27 cellular contexts compared by ENCODE assay signal in the genomic region with DNA sequence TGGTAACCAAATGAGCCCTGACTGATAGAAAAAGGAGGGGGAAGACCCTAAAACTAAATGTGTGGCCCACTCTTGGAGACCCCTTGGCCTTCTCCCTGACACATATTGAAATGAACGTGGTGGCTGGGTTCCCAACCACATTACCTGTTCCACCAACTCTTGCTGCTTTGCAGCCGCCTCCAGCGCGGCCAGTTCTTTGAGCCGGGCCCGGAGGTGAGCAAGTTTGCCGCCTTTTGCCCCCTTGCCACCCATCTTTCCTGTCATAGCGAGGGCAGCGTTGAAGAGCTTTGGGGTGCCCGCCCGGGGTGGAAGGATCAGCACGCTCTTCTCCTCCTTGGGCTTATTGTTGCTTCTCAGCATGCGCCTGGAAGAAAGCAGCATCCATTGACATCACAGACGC.
"Had no signal": no experiment of that assay in that cellular context is flagged by ENCODE, and none has a peak within 500 bp of the region (broad histone marks: within the 10 kb centered on the region; RNA-seq: fewer than 3 reads in every experiment).

No MANE protein-coding gene starts in this region.

- H3K9me3 Mint-ChIP-seq: activated B cell treated with CpG ODN at 0.5 μM for 24 hours; activated CD8-positive, alpha-beta T cell treated with anti-CD3 and anti-CD28 coated beads for 36 hours; activated T-cell treated with anti-CD3 and anti-CD28 coated beads, Interleukin-2, amount 50 U/mL, for 4 hours; activated T-helper 17 cell treated with anti-CD3 and anti-CD28 coated beads, Interleukin-2, amount 50 U/mL, for 72 hours; endodermal cell had no signal

- ATAC-seq: activated CD4-positive, CD25-positive, alpha-beta regulatory T cell treated with anti-CD3 and anti-CD28 coated beads, Interleukin-2, amount 50 U/mL, for 24 hours; activated CD8-positive, alpha-beta T cell treated with anti-CD3 and anti-CD28 coated beads for 36 hours; activated T-cell treated with anti-CD3 and anti-CD28 coated beads, Interleukin-2, amount 50 U/mL, for 4 hours; activated T-helper 17 cell treated with anti-CD3 and anti-CD28 coated beads, Interleukin-2, amount 50 U/mL, for 72 hours; esophagus mucosa had no signal

- H3K4me3 Mint-ChIP-seq: activated B cell treated with CpG ODN at 0.5 μM for 24 hours; activated CD8-positive, alpha-beta T cell treated with anti-CD3 and anti-CD28 coated beads for 36 hours; activated naive CD8-positive, alpha-beta T cell; activated T-cell treated with anti-CD3 and anti-CD28 coated beads, Interleukin-2, amount 50 U/mL, for 4 hours; activated T-helper 17 cell treated with anti-CD3 and anti-CD28 coated beads, Interleukin-2, amount 50 U/mL, for 72 hours; endodermal cell had no signal

- H3K36me3 Mint-ChIP-seq: activated naive CD8-positive, alpha-beta T cell had no signal

- H3K4me1 Mint-ChIP-seq: activated B cell treated with CpG ODN at 0.5 μM for 24 hours; activated T-helper 17 cell treated with anti-CD3 and anti-CD28 coated beads, Interleukin-2, amount 50 U/mL, for 72 hours had no signal

- H3K27ac Mint-ChIP-seq: activated B cell treated with CpG ODN at 0.5 μM for 24 hours; activated CD8-positive, alpha-beta T cell treated with anti-CD3 and anti-CD28 coated beads for 36 hours; activated naive CD8-positive, alpha-beta T cell; activated T-helper 17 cell treated with anti-CD3 and anti-CD28 coated beads, Interleukin-2, amount 50 U/mL, for 72 hours; endodermal cell had no signal

- DNase-seq: activated B cell treated with CpG ODN at 0.5 μM for 24 hours; activated CD4-positive, alpha-beta T cell treated with anti-CD3 and anti-CD28 coated beads for 48 hours; activated CD4-positive, alpha-beta T cell treated with anti-CD3 and anti-CD28 coated beads, Interleukin-2, amount 50 U/mL, for 1 hour; activated CD4-positive, alpha-beta T cell treated with anti-CD3 and anti-CD28 coated beads, Interleukin-2, amount 50 U/mL, for 48 hours; activated CD8-positive, alpha-beta memory T cell treated with anti-CD3 and anti-CD28 coated beads for 24 hours; activated CD8-positive, alpha-beta T cell treated with anti-CD3 and anti-CD28 coated beads for 36 hours; activated effector memory CD4-positive, alpha-beta T cell treated with Interleukin-2 at 50 U/mL for 16 hours; activated gamma-delta T cell treated with Interleukin-2 at 50 U/mL for 16 hours; activated naive CD4-positive, alpha-beta T cell treated with anti-CD3 and anti-CD28 coated beads, Interleukin-2, amount 50 U/mL, for 16 hours; activated naive CD4-positive, alpha-beta T cell treated with Interleukin-2 at 50 U/mL for 16 hours; activated T-cell treated with anti-CD3 and anti-CD28 coated beads, Interleukin-2, amount 50 U/mL, for 4 hours; amniotic stem cell; anterior cingulate cortex; brain microvascular endothelial cell; caudate nucleus; colonic mucosa; dorsolateral prefrontal cortex; effector memory CD4-positive, alpha-beta T cell; endodermal cell; foreskin fibroblast; head of caudate nucleus; T1000; WERI-Rb-1 had no signal
